In genomic region chr11:20909995-20910726, GRCh38 we compare ENCODE assay signal across 20 cellular contexts.
DNase-seq lines count a peak whose midpoint lies in the region; ATAC-seq and TF ChIP-seq lines count a peak whose summit lies in the region.
"Had no signal": no experiment of that assay in that cellular context is flagged by ENCODE, and none has a peak within 500 bp of the region (broad histone marks: within the 10 kb centered on the region; RNA-seq: fewer than 3 reads in every experiment).

No MANE protein-coding gene starts in this region.

- H3K27ac Mint-ChIP-seq in natural killer cell, result no peak overlapping the region
- H3K27ac Mint-ChIP-seq: B cell; CD4-positive, alpha-beta memory T cell had no signal

- peak; percentile 19 for DNase-seq in NCI-H146 (lab: John Stamatoyannopoulos, UW)
- no peak for DNase-seq in NCI-H146 treated with DMSO at 0.1 percent for 48 hours (lab: John Stamatoyannopoulos, UW; ENCODE audit: unreplicated experiment)
- DNase-seq in DMS 273 (lab: John Stamatoyannopoulos, UW; ENCODE audit: unreplicated experiment), result peak; percentile 38
- DNase-seq in NCI-H446 treated with DMSO at 0.1 percent for 48 hours (lab: John Stamatoyannopoulos, UW), result peak; percentile 41
- DNase-seq in sciatic nerve (ENCODE audit: low spot score), result peak; percentile 48
- DNase-seq in midbrain (lab: John Stamatoyannopoulos, UW), result no peak
- no peak for DNase-seq in natural killer cell
- no peak for DNase-seq in GF-D8 (lab: John Stamatoyannopoulos, UW)
- DNase-seq: CD4-positive, alpha-beta memory T cell; DMS79; HCEC 1CT; MM.1S; NCI-H1092; NCI-H1436 treated with DMSO at 0.1 percent for 48 hours; NCI-H2081; NCI-H526; OCI-M1; SHP77 treated with DMSO at 0.1 percent for 48 hours; SK-N-SH had no signal

- intact Hi-C loops in sciatic nerve (cut with DNase I) (no loop called here), natural killer cell (cut with micrococcal nuclease) (no loop called here)

- ATAC-seq in sciatic nerve (peak; percentile 77), natural killer cell (no peak)

- peaks cover 10 to 17% of the 10 kb centered on the region in 2 donors for H3K9me3 Mint-ChIP-seq in natural killer cell

- no peak for TF ChIP-seq CTCF in natural killer cell (IDR thresholded peaks at IDR 0.05)

- H3K4me3 Mint-ChIP-seq in natural killer cell, result no peak overlapping the region
- H3K4me3 Mint-ChIP-seq: B cell; CD4-positive, alpha-beta memory T cell had no signal

- H3K36me3 Mint-ChIP-seq in natural killer cell, result peaks cover 13% of the 10 kb centered on the region
- H3K36me3 Mint-ChIP-seq: CD4-positive, alpha-beta memory T cell had no signal

- H3K27me3 Mint-ChIP-seq in natural killer cell (ENCODE audit: low read depth in 2 of 2), result no peaks in the 10 kb centered on the region
- H3K27me3 Mint-ChIP-seq: B cell; CD4-positive, alpha-beta memory T cell had no signal

- H3K4me1 Mint-ChIP-seq in natural killer cell, result no peaks in the 10 kb centered on the region
- H3K4me1 Mint-ChIP-seq: B cell; CD4-positive, alpha-beta memory T cell had no signal

Comparison
In these comparisons a context has a peak if more than half of its experiments do, and no peak if none do; other contexts are left out.
1. DNase-seq: peak in NCI-H146 (single experiment), DMS 273 (single experiment), NCI-H446 treated with DMSO at 0.1 percent for 48 hours (single experiment) and sciatic nerve (single experiment); none in NCI-H146 treated with DMSO at 0.1 percent for 48 hours (single experiment), midbrain (single experiment), natural killer cell (single experiment) and GF-D8 (single experiment).